In genomic region chr15:100781061-100781960, GRCh38 we compare ENCODE assay signal across 1 cellular context.
TF ChIP-seq lines count a peak whose summit lies in the region.

No MANE protein-coding gene starts in this region.

TF ChIP-seq in HCT116, 20 proteins besides CTCF, POLR2A, EP300 and RAD21 (continued from another document):
- TF ChIP-seq ZBTB33 (IDR thresholded peaks at IDR 0.05; ENCODE audit: extremely low read depth, insufficient replicate concordance, low read length): no peak
- TF ChIP-seq FOSL1 (IDR thresholded peaks at IDR 0.05; ENCODE audit: low read depth): no peak
- TF ChIP-seq ATF3 (IDR thresholded peaks at IDR 0.05): no peak
- no peak for TF ChIP-seq ELF1 (IDR thresholded peaks at IDR 0.05; ENCODE audit: borderline replicate concordance, low read depth)
- no peak for TF ChIP-seq JUND (IDR thresholded peaks at IDR 0.05)
- TF ChIP-seq CEBPB (IDR thresholded peaks at IDR 0.05; ENCODE audit: low read depth): no peak
- no peak for TF ChIP-seq EGR1 (IDR thresholded peaks at IDR 0.05; ENCODE audit: low read depth)
- TF ChIP-seq SP1 (IDR thresholded peaks at IDR 0.05; ENCODE audit: low read depth): no peak
- no peak for TF ChIP-seq ZNF274 (IDR thresholded peaks at IDR 0.05; ENCODE audit: low read depth, low read length)
- TF ChIP-seq CBX3 (IDR thresholded peaks at IDR 0.05; ENCODE audit: low read depth): no peak
- TF ChIP-seq SRF (IDR thresholded peaks at IDR 0.05; ENCODE audit: low read depth): no peak
- TF ChIP-seq REST (IDR thresholded peaks at IDR 0.05; ENCODE audit: low read depth): no peak
- no peak for TF ChIP-seq ZFX (IDR thresholded peaks at IDR 0.05)
- TF ChIP-seq EZH2 (IDR thresholded peaks at IDR 0.05): no peak
- no peak for TF ChIP-seq MAX (IDR thresholded peaks at IDR 0.05)
- no peak for TF ChIP-seq TCF7L2 (IDR thresholded peaks at IDR 0.05; ENCODE audit: borderline replicate concordance, extremely low read depth, insufficient read depth, insufficient read length)
- TF ChIP-seq SIN3A (IDR thresholded peaks at IDR 0.05; ENCODE audit: low read depth): no peak
